In genomic region chr4:73387552-73387951, GRCh38 we compare ENCODE assay signal across 23 cellular contexts. TPM values are rescaled to one million over a fixed set of nuclear protein-coding genes. Genes with fewer than 3 reads are reported as not detected.
"Had no signal": no experiment of that assay in that cellular context is flagged by ENCODE, and none has a peak within 500 bp of the region (broad histone marks: within the 10 kb centered on the region; RNA-seq: fewer than 3 reads in every experiment).

No MANE protein-coding gene starts in this region.

- H3K4me1 Mint-ChIP-seq: activated B cell treated with CpG ODN at 0.5 μM for 24 hours; activated CD4-positive, alpha-beta memory T cell treated with anti-CD3 and anti-CD28 coated beads, Interleukin-2, amount 10 ng/mL, durations not matched to agents 7 days and 5 days; activated CD8-positive, alpha-beta memory T cell treated with anti-CD3 and anti-CD28 coated beads, Interleukin-2, amount 10 ng/mL, durations not matched to agents 7 days and 5 days; activated naive CD8-positive, alpha-beta T cell treated with anti-CD3 and anti-CD28 coated beads, Interleukin-2, amount 10 ng/mL, durations not matched to agents 7 days and 5 days; memory B cell had no signal

- H3K4me1 ChIP-seq: esophagus squamous epithelium, prostate gland, right atrium auricular region, stomach, testis, upper lobe of left lung had no signal

- H3K36me3 Mint-ChIP-seq: activated CD8-positive, alpha-beta memory T cell treated with anti-CD3 and anti-CD28 coated beads, Interleukin-2, amount 10 ng/mL, durations not matched to agents 7 days and 5 days; activated naive CD8-positive, alpha-beta T cell treated with anti-CD3 and anti-CD28 coated beads, Interleukin-2, amount 10 ng/mL, durations not matched to agents 7 days and 5 days; memory B cell had no signal

- H3K27me3 ChIP-seq: esophagus squamous epithelium, right atrium auricular region, stomach, testis, upper lobe of left lung had no signal

- H3K4me3 ChIP-seq: esophagus squamous epithelium, prostate gland, right atrium auricular region, stomach, testis, upper lobe of left lung had no signal

- H3K27ac ChIP-seq: esophagus squamous epithelium, prostate gland, right atrium auricular region, stomach, testis, upper lobe of left lung had no signal

- H3K27ac Mint-ChIP-seq: activated B cell treated with CpG ODN at 0.5 μM for 24 hours; activated CD4-positive, alpha-beta memory T cell treated with anti-CD3 and anti-CD28 coated beads, Interleukin-2, amount 10 ng/mL, durations not matched to agents 7 days and 5 days; activated CD8-positive, alpha-beta memory T cell treated with anti-CD3 and anti-CD28 coated beads, Interleukin-2, amount 10 ng/mL, durations not matched to agents 7 days and 5 days; activated naive CD8-positive, alpha-beta T cell treated with anti-CD3 and anti-CD28 coated beads, Interleukin-2, amount 10 ng/mL, durations not matched to agents 7 days and 5 days; activated T-helper 2 cell treated with anti-CD3 and anti-CD28 coated beads, Interferon-gamma antibody, Interleukin-2, Interleukin-4, amounts not matched to agents 10 μg/mL and 5 μg/mL and 100 μg/mL, durations not matched to agents 14 hours and 24 hours and 36 hours; effector memory CD8-positive, alpha-beta T cell; memory B cell had no signal

- ATAC-seq: activated CD8-positive, alpha-beta memory T cell treated with anti-CD3 and anti-CD28 coated beads, Interleukin-2, amount 10 ng/mL, durations not matched to agents 7 days and 5 days; effector memory CD8-positive, alpha-beta T cell had no signal

- H3K4me3 Mint-ChIP-seq: activated B cell treated with CpG ODN at 0.5 μM for 24 hours; activated CD4-positive, alpha-beta memory T cell treated with anti-CD3 and anti-CD28 coated beads, Interleukin-2, amount 10 ng/mL, durations not matched to agents 7 days and 5 days; activated CD8-positive, alpha-beta memory T cell treated with anti-CD3 and anti-CD28 coated beads, Interleukin-2, amount 10 ng/mL, durations not matched to agents 7 days and 5 days; activated naive CD8-positive, alpha-beta T cell treated with anti-CD3 and anti-CD28 coated beads, Interleukin-2, amount 10 ng/mL, durations not matched to agents 7 days and 5 days; effector memory CD8-positive, alpha-beta T cell; memory B cell had no signal

- H3K9me3 ChIP-seq: esophagus squamous epithelium, prostate gland, right atrium auricular region, stomach, testis, upper lobe of left lung had no signal

- DNase-seq: activated B cell treated with CpG ODN at 0.5 μM for 24 hours; activated CD4-positive, alpha-beta memory T cell treated with anti-CD3 and anti-CD28 coated beads, Interleukin-2, amount 10 ng/mL, durations not matched to agents 7 days and 5 days; activated CD4-positive, alpha-beta T cell treated with anti-CD3 and anti-CD28 coated beads for 4 hours; activated CD8-positive, alpha-beta memory T cell treated with anti-CD3 and anti-CD28 coated beads, Interleukin-2, amount 10 ng/mL, durations not matched to agents 7 days and 5 days; activated naive CD4-positive, alpha-beta T cell treated with Interleukin-2 at 50 U/mL for 16 hours; activated naive CD8-positive, alpha-beta T cell treated with anti-CD3 and anti-CD28 coated beads, Interleukin-2, amount 10 ng/mL, durations not matched to agents 7 days and 5 days; activated T-cell treated with anti-CD3 and anti-CD28 coated beads, Interleukin-2, amount 50 U/mL, for 1 hour; amygdala; effector memory CD8-positive, alpha-beta T cell; esophagus squamous epithelium; stomach; testis; upper lobe of left lung had no signal

- H3K27me3 Mint-ChIP-seq: activated CD4-positive, alpha-beta memory T cell treated with anti-CD3 and anti-CD28 coated beads, Interleukin-2, amount 10 ng/mL, durations not matched to agents 7 days and 5 days; activated naive CD8-positive, alpha-beta T cell treated with anti-CD3 and anti-CD28 coated beads, Interleukin-2, amount 10 ng/mL, durations not matched to agents 7 days and 5 days; effector memory CD8-positive, alpha-beta T cell had no signal

- H3K36me3 ChIP-seq: esophagus squamous epithelium, prostate gland, right atrium auricular region, stomach, upper lobe of left lung had no signal

RNA-seq across cellular contexts. Expression of gene ALB, which starts 16.5 kb away (rescaled TPM):
- total RNA-seq: activated B cell treated with CpG ODN at 0.5 μM for 24 hours; activated CD4-positive, alpha-beta memory T cell treated with anti-CD3 and anti-CD28 coated beads, Interleukin-2, amount 10 ng/mL, durations not matched to agents 7 days and 5 days; activated CD8-positive, alpha-beta memory T cell treated with anti-CD3 and anti-CD28 coated beads, Interleukin-2, amount 10 ng/mL, durations not matched to agents 7 days and 5 days; activated naive CD8-positive, alpha-beta T cell treated with anti-CD3 and anti-CD28 coated beads, Interleukin-2, amount 10 ng/mL, durations not matched to agents 7 days and 5 days; activated T-helper 2 cell treated with anti-CD3 and anti-CD28 coated beads, Interferon-gamma antibody, Interleukin-2, Interleukin-4, amounts not matched to agents 10 μg/mL and 5 μg/mL and 100 μg/mL, durations not matched to agents 14 hours and 24 hours and 36 hours; cardiac septum; dermis microvascular lymphatic vessel endothelial cell; glomerular endothelial cell had no signal

RNA-seq across cellular contexts. Expression of gene AFP, which starts 48.5 kb away (rescaled TPM):
- total RNA-seq: activated B cell treated with CpG ODN at 0.5 μM for 24 hours; activated CD4-positive, alpha-beta memory T cell treated with anti-CD3 and anti-CD28 coated beads, Interleukin-2, amount 10 ng/mL, durations not matched to agents 7 days and 5 days; activated CD8-positive, alpha-beta memory T cell treated with anti-CD3 and anti-CD28 coated beads, Interleukin-2, amount 10 ng/mL, durations not matched to agents 7 days and 5 days; activated naive CD8-positive, alpha-beta T cell treated with anti-CD3 and anti-CD28 coated beads, Interleukin-2, amount 10 ng/mL, durations not matched to agents 7 days and 5 days; activated T-helper 2 cell treated with anti-CD3 and anti-CD28 coated beads, Interferon-gamma antibody, Interleukin-2, Interleukin-4, amounts not matched to agents 10 μg/mL and 5 μg/mL and 100 μg/mL, durations not matched to agents 14 hours and 24 hours and 36 hours; cardiac septum; dermis microvascular lymphatic vessel endothelial cell; esophagus squamous epithelium; glomerular endothelial cell; mononuclear cell; omental fat pad; right atrium auricular region; testis had no signal
- polyA plus RNA-seq: neural cell, stomach had no signal
